8 cellular contexts compared by ENCODE assay signal in genomic region chr17:46192484-46193245, GRCh38. TPM values are rescaled to one million over a fixed set of nuclear protein-coding genes. Genes with fewer than 3 reads are reported as not detected.
A peak's percentile ranks its signal among the peaks of the same experiment; 100 is the strongest.
DNase-seq lines count a peak whose midpoint lies in the region; ATAC-seq and TF ChIP-seq lines count a peak whose summit lies in the region.

No MANE protein-coding gene starts in this region.

- DNase-seq in BE2C, result peak; percentile 79
- peak; percentile 85 to 94 for DNase-seq in NCI-H526 (lab: John Stamatoyannopoulos, UW)
- DNase-seq in activated CD4-positive, alpha-beta T cell treated with anti-CD3 and anti-CD28 coated beads, Interleukin-2, amount 10 ng/mL, durations not matched to agents 7 days and 5 days, result peak; percentile 63
- peak; percentile 74 for DNase-seq in lower lobe of right lung
- DNase-seq in stimulated activated CD4-positive, alpha-beta T cell treated with anti-CD3 and anti-CD28 coated beads, TNF-alpha, amount 100 ng/mL, for 1 hour (ENCODE audit: low read depth in 3 of 3, low spot score in 1 of 3), result peak in 2 of 3 donors; percentile 22 to 47

- POLR2A ChIA-PET in activated CD4-positive, alpha-beta T cell treated with anti-CD3 and anti-CD28 coated beads, Interleukin-2, amount 10 ng/mL, durations not matched to agents 7 days and 5 days (lab: Charles Lee), result interaction anchor here (0.6 to 1.0 kb wide), 3 partner anchors 15 to 92 kb away, joined by 3 to 4 read pairs (median 3); no protein-coding TSS in a partner anchor

- H3K27me3 Mint-ChIP-seq in activated CD4-positive, alpha-beta T cell treated with anti-CD3 and anti-CD28 coated beads, Interleukin-2, amount 10 ng/mL, durations not matched to agents 7 days and 5 days, result no peaks in the 10 kb centered on the region

- H3K4me1 ChIP-seq in BE2C, result peaks cover 9% of the 10 kb centered on the region
- H3K4me1 ChIP-seq in duodenal mucosa (ENCODE audit: control insufficient read depth in 1 of 2, insufficient read depth in 2 of 2, low read length in 2 of 2), result peaks cover 30 to 48% of the 10 kb centered on the region in 2 donors
- H3K4me1 ChIP-seq in lower lobe of right lung, result peaks cover 51% of the 10 kb centered on the region

- H3K4me3 ChIP-seq in BE2C (ENCODE audit: low read depth, low read length) (peak overlapping the region; percentile 97), duodenal mucosa (ENCODE audit: low read depth in 1 of 2, low read length in 2 of 2) (peak overlapping the region; percentile 77 to 93), lower lobe of right lung (peak overlapping the region; percentile 83)

- H3K27me3 ChIP-seq in BE2C (no peaks in the 10 kb centered on the region), duodenal mucosa (ENCODE audit: control insufficient read depth in 1 of 2, insufficient read depth in 2 of 2, low read length in 2 of 2) (no peaks in the 10 kb centered on the region), lower lobe of right lung (ENCODE audit: low read depth) (no peaks in the 10 kb centered on the region)

- peaks cover 59% of the 10 kb centered on the region for H3K4me1 Mint-ChIP-seq in activated CD4-positive, alpha-beta T cell treated with anti-CD3 and anti-CD28 coated beads, Interleukin-2, amount 10 ng/mL, durations not matched to agents 7 days and 5 days

- peak; percentile 45 for TF ChIP-seq POLR2A in GM19099 (IDR thresholded peaks at IDR 0.05; ENCODE audit: extremely low read depth, insufficient read length, low read depth)

- peak overlapping the region; percentile 97 for H3K27ac ChIP-seq in duodenal mucosa (ENCODE audit: low read depth, low read length)
- peak overlapping the region; percentile 97 for H3K27ac ChIP-seq in lower lobe of right lung

- CTCF ChIA-PET in activated CD4-positive, alpha-beta T cell treated with anti-CD3 and anti-CD28 coated beads, Interleukin-2, amount 10 ng/mL, durations not matched to agents 7 days and 5 days (lab: Charles Lee), result interaction anchor here (0.6 to 2.3 kb wide), 37 partner anchors 9 to 617 kb away, joined by 3 to 73 read pairs (median 5); no protein-coding TSS in a partner anchor

- H3K36me3 Mint-ChIP-seq in activated CD4-positive, alpha-beta T cell treated with anti-CD3 and anti-CD28 coated beads, Interleukin-2, amount 10 ng/mL, durations not matched to agents 7 days and 5 days (ENCODE audit: low read depth), result peaks cover 29% of the 10 kb centered on the region

- H3K9ac ChIP-seq in duodenal mucosa (ENCODE audit: low read depth in 1 of 2, low read length in 2 of 2), result peak overlapping the region; percentile 81 to 95

- no peaks in the 10 kb centered on the region for H3K9me3 Mint-ChIP-seq in activated CD4-positive, alpha-beta T cell treated with anti-CD3 and anti-CD28 coated beads, Interleukin-2, amount 10 ng/mL, durations not matched to agents 7 days and 5 days

- peak overlapping the region; percentile 91 for H3K4me3 Mint-ChIP-seq in activated CD4-positive, alpha-beta T cell treated with anti-CD3 and anti-CD28 coated beads, Interleukin-2, amount 10 ng/mL, durations not matched to agents 7 days and 5 days

- 0 out of 2 replicates have a peak, but pooled peaks cover 3% of the 10 kb centered on the region for H3K36me3 ChIP-seq in BE2C
- no peaks in the 10 kb centered on the region for H3K36me3 ChIP-seq in duodenal mucosa (ENCODE audit: control insufficient read depth in 1 of 2, insufficient read depth in 2 of 2, low read length in 2 of 2)
- no peaks in the 10 kb centered on the region for H3K36me3 ChIP-seq in lower lobe of right lung

- intact Hi-C loops in lower lobe of right lung (cut with DNase I), result loop anchor here (10.0 kb wide), 1 partner anchor 148 kb away; no protein-coding TSS in a partner anchor

- H3K9me3 ChIP-seq in BE2C (no peaks in the 10 kb centered on the region), duodenal mucosa (ENCODE audit: control insufficient read depth in 1 of 2, low read length in 2 of 2) (no peaks in the 10 kb centered on the region), lower lobe of right lung (no peaks in the 10 kb centered on the region)

- TF ChIP-seq CTCF in BE2C (IDR thresholded peaks at IDR 0.05; ENCODE audit: low read depth, low read length) (no peak), lower lobe of right lung (IDR thresholded peaks at IDR 0.05) (no peak)

- peak overlapping the region; percentile 89 for H3K27ac Mint-ChIP-seq in activated CD4-positive, alpha-beta T cell treated with anti-CD3 and anti-CD28 coated beads, Interleukin-2, amount 10 ng/mL, durations not matched to agents 7 days and 5 days

- ATAC-seq in HG03354 (IDR thresholded peaks at IDR 0.05; ENCODE audit: poor library complexity, severe bottlenecking, unreplicated experiment) (peak; percentile 33), lower lobe of right lung (peak; percentile 56 to 59)

RNA-seq across cellular contexts. Expression of gene KANSL1, which starts 0.6 kb away (rescaled TPM):
- polyA plus RNA-seq in BE2C (2012; ENCODE audit: insufficient read depth, insufficient read length, low read depth), result 72.2 TPM
- 10 to 100 TPM; 85.7 to 97.7 TPM for total RNA-seq in activated CD4-positive, alpha-beta T cell treated with anti-CD3 and anti-CD28 coated beads, Interleukin-2, amount 10 ng/mL, durations not matched to agents 7 days and 5 days
- 78.5 TPM for total RNA-seq in lower lobe of right lung

Comparison
In these comparisons a context has a peak if more than half of its experiments do, and no peak if none do; other contexts are left out.
1. Peak in every context shown above with its lines: DNase-seq, ATAC-seq, H3K4me3 ChIP-seq and H3K27ac ChIP-seq.
2. DNase-seq: peak in every context shown above with its lines; median percentile 90 in NCI-H526; 79 in BE2C; 74 in lower lobe of right lung; 63 in activated CD4-positive, alpha-beta T cell treated with anti-CD3 and anti-CD28 coated beads, Interleukin-2, amount 10 ng/mL, durations not matched to agents 7 days and 5 days; 34 in stimulated activated CD4-positive, alpha-beta T cell treated with anti-CD3 and anti-CD28 coated beads, TNF-alpha, amount 100 ng/mL, for 1 hour.